Comparison of ENCODE assay signal across 10 cellular contexts in genomic region chr14:56005580-56006053, GRCh38.
DNase-seq lines count a peak whose midpoint lies in the region; ATAC-seq, FAIRE-seq and TF ChIP-seq lines count a peak whose summit lies in the region.
"Had no signal": no experiment of that assay in that cellular context is flagged by ENCODE, and none has a peak within 500 bp of the region (broad histone marks: within the 10 kb centered on the region; RNA-seq: fewer than 3 reads in every experiment).

No MANE protein-coding gene starts in this region.

- peaks cover 30% of the 10 kb centered on the region for H3K27me3 Mint-ChIP-seq in activated T-helper 1 cell treated with anti-CD3 and anti-CD28 coated beads, Interleukin-12 subunit alpha, Interleukin-12 subunit beta, Interleukin-2, Interleukin-4 antibody, amounts not matched to agents 30 ng/mL and 10 ng/mL and 1 ng/mL, durations not matched to agents 14 hours and 24 hours and 36 hours (ENCODE audit: insufficient read depth)
- peaks cover 57% of the 10 kb centered on the region for H3K27me3 Mint-ChIP-seq in activated naive CD4-positive, alpha-beta T cell treated with anti-CD3 and anti-CD28 coated beads for 36 hours (ENCODE audit: low read depth)

- no peaks in the 10 kb centered on the region for H3K36me3 ChIP-seq in HUES64 (ENCODE audit: insufficient read depth, low read length)

- H3K9ac ChIP-seq in HUES64 (ENCODE audit: low read depth, low read length) = no peak overlapping the region

- ATAC-seq in foreskin keratinocyte (peak; percentile 46), GM19395 (IDR thresholded peaks at IDR 0.05; ENCODE audit: unreplicated experiment) (no peak)

- DNase-seq in GM12892 (ENCODE audit: insufficient read length) (no peak), foreskin keratinocyte (no peak), skeletal muscle cell (ENCODE audit: low read depth) (peak; percentile 55), 8988T (no peak)
- no peak for DNase-seq in activated T-helper 1 cell treated with anti-CD3 and anti-CD28 coated beads, Interleukin-12 subunit alpha, Interleukin-12 subunit beta, Interleukin-2, Interleukin-4 antibody, amounts not matched to agents 30 ng/mL and 10 ng/mL and 1 ng/mL, durations not matched to agents 14 hours and 24 hours and 36 hours (ENCODE audit: low spot score)
- no peak for DNase-seq in activated naive CD4-positive, alpha-beta T cell treated with anti-CD3 and anti-CD28 coated beads for 36 hours
- DNase-seq: activated T-cell treated with anti-CD3 and anti-CD28 coated beads for 4 hours, NCI-H2029 treated with DMSO at 0.1 percent for 48 hours had no signal

- peak; percentile 48 for FAIRE-seq in GM12892 (lab: Jason Lieb, UNC)

- intact Hi-C loops in activated T-helper 1 cell treated with anti-CD3 and anti-CD28 coated beads, Interleukin-12 subunit alpha, Interleukin-12 subunit beta, Interleukin-2, Interleukin-4 antibody, amounts not matched to agents 30 ng/mL and 10 ng/mL and 1 ng/mL, durations not matched to agents 14 hours and 24 hours and 36 hours (cut with micrococcal nuclease) = loop anchor here (10.0 kb wide), 3 partner anchors 109 to 271 kb away; partner anchors contain the start of gene PELI2
- intact Hi-C loops in activated naive CD4-positive, alpha-beta T cell treated with anti-CD3 and anti-CD28 coated beads for 36 hours (cut with micrococcal nuclease) = loop anchor here (2.0 kb wide), 1 partner anchor 111 kb away; no protein-coding TSS in a partner anchor

- H3K9me3 ChIP-seq in HUES64 (ENCODE audit: insufficient read depth, low read depth, low read length) = 0 out of 2 replicates have a peak, but pooled peaks cover 6% of the 10 kb centered on the region

- no peak for TF ChIP-seq POLR2A in GM12892 (IDR thresholded peaks at IDR 0.05; ENCODE audit: low read depth, low read length)

- CTCF ChIA-PET in activated naive CD4-positive, alpha-beta T cell treated with anti-CD3 and anti-CD28 coated beads for 36 hours (lab: Charles Lee) = no interaction called here

- no peaks in the 10 kb centered on the region for H3K27me3 ChIP-seq in HUES64 (ENCODE audit: insufficient read depth, low read length)
- H3K27me3 ChIP-seq in foreskin keratinocyte = no peaks in the 10 kb centered on the region

- no peaks in the 10 kb centered on the region for H3K36me3 Mint-ChIP-seq in activated T-helper 1 cell treated with anti-CD3 and anti-CD28 coated beads, Interleukin-12 subunit alpha, Interleukin-12 subunit beta, Interleukin-2, Interleukin-4 antibody, amounts not matched to agents 30 ng/mL and 10 ng/mL and 1 ng/mL, durations not matched to agents 14 hours and 24 hours and 36 hours (ENCODE audit: low read depth)
- no peaks in the 10 kb centered on the region for H3K36me3 Mint-ChIP-seq in activated naive CD4-positive, alpha-beta T cell treated with anti-CD3 and anti-CD28 coated beads for 36 hours (ENCODE audit: low read depth)

- H3K4me3 ChIP-seq in HUES64 (ENCODE audit: low read length) (no peak overlapping the region), skeletal muscle cell (ENCODE audit: low read depth, low read length) (no peak overlapping the region)

- no peak overlapping the region for H3K4me3 Mint-ChIP-seq in activated T-helper 1 cell treated with anti-CD3 and anti-CD28 coated beads, Interleukin-12 subunit alpha, Interleukin-12 subunit beta, Interleukin-2, Interleukin-4 antibody, amounts not matched to agents 30 ng/mL and 10 ng/mL and 1 ng/mL, durations not matched to agents 14 hours and 24 hours and 36 hours
- H3K4me3 Mint-ChIP-seq in activated naive CD4-positive, alpha-beta T cell treated with anti-CD3 and anti-CD28 coated beads for 36 hours = no peak overlapping the region

- H3K4me1 Mint-ChIP-seq in activated T-helper 1 cell treated with anti-CD3 and anti-CD28 coated beads, Interleukin-12 subunit alpha, Interleukin-12 subunit beta, Interleukin-2, Interleukin-4 antibody, amounts not matched to agents 30 ng/mL and 10 ng/mL and 1 ng/mL, durations not matched to agents 14 hours and 24 hours and 36 hours (ENCODE audit: low read depth) = peaks cover 38% of the 10 kb centered on the region
- H3K4me1 Mint-ChIP-seq in activated naive CD4-positive, alpha-beta T cell treated with anti-CD3 and anti-CD28 coated beads for 36 hours (ENCODE audit: low read depth) = peaks cover 36% of the 10 kb centered on the region

- peaks cover 24% of the 10 kb centered on the region for H3K9me3 Mint-ChIP-seq in activated T-helper 1 cell treated with anti-CD3 and anti-CD28 coated beads, Interleukin-12 subunit alpha, Interleukin-12 subunit beta, Interleukin-2, Interleukin-4 antibody, amounts not matched to agents 30 ng/mL and 10 ng/mL and 1 ng/mL, durations not matched to agents 14 hours and 24 hours and 36 hours
- peaks cover 7% of the 10 kb centered on the region for H3K9me3 Mint-ChIP-seq in activated naive CD4-positive, alpha-beta T cell treated with anti-CD3 and anti-CD28 coated beads for 36 hours

- no peak for TF ChIP-seq CTCF in foreskin keratinocyte (conservative IDR thresholded peaks at IDR 0.05)

- WGBS in HUES64 = 57% methylated on average over 6 of the region's 6 CpGs

- H3K4me1 ChIP-seq in HUES64 (ENCODE audit: insufficient read depth, low read length) = peaks cover 24% of the 10 kb centered on the region
- H3K4me1 ChIP-seq in foreskin keratinocyte = no peaks in the 10 kb centered on the region

- H3K27ac ChIP-seq in HUES64 (ENCODE audit: low read depth, low read length) (peak overlapping the region; percentile 47; the same call in 1 of the 2 replicates), foreskin keratinocyte (no peak overlapping the region)

- H3K27ac Mint-ChIP-seq in activated T-helper 1 cell treated with anti-CD3 and anti-CD28 coated beads, Interleukin-12 subunit alpha, Interleukin-12 subunit beta, Interleukin-2, Interleukin-4 antibody, amounts not matched to agents 30 ng/mL and 10 ng/mL and 1 ng/mL, durations not matched to agents 14 hours and 24 hours and 36 hours = no peak overlapping the region
- H3K27ac Mint-ChIP-seq in activated naive CD4-positive, alpha-beta T cell treated with anti-CD3 and anti-CD28 coated beads for 36 hours = no peak overlapping the region
